In the genomic region with DNA sequence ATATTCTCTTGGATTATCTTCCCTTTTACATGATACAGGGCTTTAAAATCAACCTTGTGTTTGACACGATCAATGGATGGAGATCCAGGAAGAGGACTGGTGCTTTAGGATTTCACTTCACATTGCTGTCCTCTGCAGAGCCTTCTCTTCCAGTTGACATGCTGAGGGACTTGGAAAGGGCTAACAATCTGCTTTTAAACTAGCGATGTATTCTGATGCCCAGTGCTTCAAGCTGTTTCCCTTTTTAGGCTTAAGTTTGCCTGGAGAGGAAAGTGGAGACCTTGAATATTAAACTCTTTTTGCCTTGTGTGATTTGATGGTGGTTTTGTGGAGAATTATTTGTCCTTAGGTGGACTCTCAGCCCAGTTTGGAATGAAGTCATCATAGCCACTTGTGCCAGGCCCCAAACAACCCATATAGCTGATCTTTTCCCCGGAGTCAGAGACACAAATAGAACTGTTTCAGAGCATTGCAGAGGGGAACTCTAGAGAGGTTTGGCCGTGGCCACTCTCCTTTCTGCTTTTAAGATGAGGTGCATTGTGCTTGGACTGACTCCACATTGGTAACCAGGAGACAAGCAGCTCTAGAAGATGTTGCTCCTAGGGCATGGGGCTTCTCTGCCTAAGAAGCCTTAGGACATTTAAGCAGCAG, we compare ENCODE assay signal across 1 cellular context.
TF ChIP-seq lines count a peak whose summit lies in the region.

No MANE protein-coding gene starts in this region.

TF ChIP-seq in H1, 55 proteins besides CTCF, POLR2A, EP300 and RAD21:
- TF ChIP-seq HDAC6 (IDR thresholded peaks at IDR 0.05; ENCODE audit: low read depth, low read length) (no peak), POLR2AphosphoS5 (IDR thresholded peaks at IDR 0.05; ENCODE audit: low read depth, low read length) (no peak), RNF2 (IDR thresholded peaks at IDR 0.05; ENCODE audit: borderline replicate concordance, low read depth, low read length, missing control alignments, poor library complexity, severe bottlenecking) (no peak), YY1 (IDR thresholded peaks at IDR 0.05; ENCODE audit: low read depth, low read length) (no peak), CHD1 (IDR thresholded peaks at IDR 0.05; ENCODE audit: low read depth, low read length) (no peak), NRF1 (IDR thresholded peaks at IDR 0.05; ENCODE audit: low read depth, low read length) (no peak), CBX5 (IDR thresholded peaks at IDR 0.05; ENCODE audit: low read depth, low read length) (no peak), TAF1 (IDR thresholded peaks at IDR 0.05; ENCODE audit: low read depth, low read length) (no peak), SRF (IDR thresholded peaks at IDR 0.05; ENCODE audit: low read depth, low read length) (no peak), GTF2F1 (IDR thresholded peaks at IDR 0.05; ENCODE audit: borderline replicate concordance, low read depth, low read length) (no peak), KDM5A (IDR thresholded peaks at IDR 0.05; ENCODE audit: low read length) (no peak), BACH1 (IDR thresholded peaks at IDR 0.05; ENCODE audit: low read length) (no peak), TAF7 (optimal IDR thresholded peaks at IDR 0.05; ENCODE audit: borderline replicate concordance, low read depth, low read length) (no peak), NANOG (IDR thresholded peaks at IDR 0.05; ENCODE audit: insufficient read depth, low read depth, low read length, poor library complexity, severe bottlenecking) (no peak), EGR1 (IDR thresholded peaks at IDR 0.05; ENCODE audit: borderline replicate concordance, low read depth, low read length) (no peak), SIX5 (IDR thresholded peaks at IDR 0.05; ENCODE audit: low read depth, low read length) (no peak)
